In genomic region chr6:135182993-135183531, GRCh38 we compare ENCODE assay signal across 7 cellular contexts. TPM values are rescaled to one million over a fixed set of nuclear protein-coding genes. Genes with fewer than 3 reads are reported as not detected.
DNase-seq lines count a peak whose midpoint lies in the region; ATAC-seq and TF ChIP-seq lines count a peak whose summit lies in the region.

No MANE protein-coding gene starts in this region.

- peaks cover 5% of the 10 kb centered on the region for H3K4me1 ChIP-seq in rectal smooth muscle tissue (ENCODE audit: control insufficient read depth, insufficient read depth, low read length)

- ATAC-seq in GM18868 (IDR thresholded peaks at IDR 0.05; ENCODE audit: unreplicated experiment) (peak; percentile 50), HG02973 (IDR thresholded peaks at IDR 0.05; ENCODE audit: unreplicated experiment) (peak; percentile 46)

- H3K27ac ChIP-seq in rectal smooth muscle tissue (ENCODE audit: low read depth, low read length) = no peak overlapping the region

- H3K9ac ChIP-seq in rectal smooth muscle tissue (ENCODE audit: low read length) = no peak overlapping the region

- peak overlapping the region; percentile 59 to 63 for H3K4me3 ChIP-seq in foreskin fibroblast (ENCODE audit: low read depth in 1 of 2, low read length in 2 of 2)
- peak overlapping the region; percentile 56 for H3K4me3 ChIP-seq in rectal smooth muscle tissue (ENCODE audit: low read length)

- peaks cover 2% of the 10 kb centered on the region for H3K27me3 ChIP-seq in rectal smooth muscle tissue (ENCODE audit: control insufficient read depth, insufficient read depth, low read length)

- DNase-seq in NCI-H345 (lab: John Stamatoyannopoulos, UW) (peak; percentile 83), activated T-cell treated with anti-CD3 and anti-CD28 coated beads for 24 hours (ENCODE audit: low read depth) (peak; percentile 64), foreskin fibroblast (peak in 1 of 2 donors; percentile 5), mesenteric fat pad (ENCODE audit: low spot score) (no peak)

- TF ChIP-seq CTCF in foreskin fibroblast (IDR thresholded peaks at IDR 0.05; ENCODE audit: low read depth, low read length) = no peak

- no peaks in the 10 kb centered on the region for H3K36me3 ChIP-seq in rectal smooth muscle tissue (ENCODE audit: control insufficient read depth, insufficient read depth, low read length)

RNA-seq across cellular contexts. Expression of gene MYB, which starts 2.0 kb away (rescaled TPM):
- total RNA-seq in mesenteric fat pad = 0.16 TPM
